1 cellular context compared by ENCODE assay signal in the genomic region with DNA sequence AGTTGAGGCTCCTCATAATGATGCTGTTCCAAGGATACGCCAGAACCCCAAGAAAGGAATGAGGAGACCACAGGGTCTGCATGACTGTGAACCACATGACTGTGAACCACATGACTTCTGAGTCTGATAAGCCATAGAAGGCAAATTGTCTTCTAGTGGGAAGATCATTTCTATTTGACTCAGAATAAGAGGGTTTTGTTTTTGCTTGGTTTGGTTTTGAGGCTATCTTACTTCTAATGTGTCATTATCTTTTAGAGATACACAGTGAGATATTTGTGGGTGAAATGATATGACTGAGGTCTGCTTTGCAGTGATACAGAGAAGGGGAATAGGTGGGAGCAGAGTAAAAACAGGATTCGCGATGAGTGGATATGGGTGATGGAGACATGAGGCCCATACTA.
TF ChIP-seq lines count a peak whose summit lies in the region.

No MANE protein-coding gene starts in this region.

TF ChIP-seq in GM12878, 131 proteins besides CTCF, POLR2A, EP300 and RAD21 (continued from another document and continues in another):
- no peak for TF ChIP-seq NKRF (conservative IDR thresholded peaks at IDR 0.05)
- TF ChIP-seq, protein P1, sequence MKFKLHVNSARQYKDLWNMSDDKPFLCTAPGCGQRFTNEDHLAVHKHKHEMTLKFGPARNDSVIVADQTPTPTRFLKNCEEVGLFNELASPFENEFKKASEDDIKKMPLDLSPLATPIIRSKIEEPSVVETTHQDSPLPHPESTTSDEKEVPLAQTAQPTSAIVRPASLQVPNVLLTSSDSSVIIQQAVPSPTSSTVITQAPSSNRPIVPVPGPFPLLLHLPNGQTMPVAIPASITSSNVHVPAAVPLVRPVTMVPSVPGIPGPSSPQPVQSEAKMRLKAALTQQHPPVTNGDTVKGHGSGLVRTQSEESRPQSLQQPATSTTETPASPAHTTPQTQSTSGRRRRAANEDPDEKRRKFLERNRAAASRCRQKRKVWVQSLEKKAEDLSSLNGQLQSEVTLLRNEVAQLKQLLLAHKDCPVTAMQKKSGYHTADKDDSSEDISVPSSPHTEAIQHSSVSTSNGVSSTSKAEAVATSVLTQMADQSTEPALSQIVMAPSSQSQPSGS (IDR thresholded peaks at IDR 0.05; ENCODE audit: low read length), result peak; percentile 52; the same call in 1 of the 2 replicates
- TF ChIP-seq NFYA (IDR thresholded peaks at IDR 0.05; ENCODE audit: borderline replicate concordance, low read depth, low read length), result no peak
- TF ChIP-seq FOXM1 (IDR thresholded peaks at IDR 0.05; ENCODE audit: low read depth, low read length), result peak; percentile 42; the same call in 1 of the 2 replicates
- TF ChIP-seq, protein P2, sequence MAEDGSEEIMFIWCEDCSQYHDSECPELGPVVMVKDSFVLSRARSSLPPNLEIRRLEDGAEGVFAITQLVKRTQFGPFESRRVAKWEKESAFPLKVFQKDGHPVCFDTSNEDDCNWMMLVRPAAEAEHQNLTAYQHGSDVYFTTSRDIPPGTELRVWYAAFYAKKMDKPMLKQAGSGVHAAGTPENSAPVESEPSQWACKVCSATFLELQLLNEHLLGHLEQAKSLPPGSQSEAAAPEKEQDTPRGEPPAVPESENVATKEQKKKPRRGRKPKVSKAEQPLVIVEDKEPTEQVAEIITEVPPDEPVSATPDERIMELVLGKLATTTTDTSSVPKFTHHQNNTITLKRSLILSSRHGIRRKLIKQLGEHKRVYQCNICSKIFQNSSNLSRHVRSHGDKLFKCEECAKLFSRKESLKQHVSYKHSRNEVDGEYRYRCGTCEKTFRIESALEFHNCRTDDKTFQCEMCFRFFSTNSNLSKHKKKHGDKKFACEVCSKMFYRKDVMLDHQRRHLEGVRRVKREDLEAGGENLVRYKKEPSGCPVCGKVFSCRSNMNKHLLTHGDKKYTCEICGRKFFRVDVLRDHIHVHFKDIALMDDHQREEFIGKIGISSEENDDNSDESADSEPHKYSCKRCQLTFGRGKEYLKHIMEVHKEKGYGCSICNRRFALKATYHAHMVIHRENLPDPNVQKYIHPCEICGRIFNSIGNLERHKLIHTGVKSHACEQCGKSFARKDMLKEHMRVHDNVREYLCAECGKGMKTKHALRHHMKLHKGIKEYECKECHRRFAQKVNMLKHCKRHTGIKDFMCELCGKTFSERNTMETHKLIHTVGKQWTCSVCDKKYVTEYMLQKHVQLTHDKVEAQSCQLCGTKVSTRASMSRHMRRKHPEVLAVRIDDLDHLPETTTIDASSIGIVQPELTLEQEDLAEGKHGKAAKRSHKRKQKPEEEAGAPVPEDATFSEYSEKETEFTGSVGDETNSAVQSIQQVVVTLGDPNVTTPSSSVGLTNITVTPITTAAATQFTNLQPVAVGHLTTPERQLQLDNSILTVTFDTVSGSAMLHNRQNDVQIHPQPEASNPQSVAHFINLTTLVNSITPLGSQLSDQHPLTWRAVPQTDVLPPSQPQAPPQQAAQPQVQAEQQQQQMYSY (CRISPR knock-in tag; IDR thresholded peaks at IDR 0.05), result no peak
- TF ChIP-seq CREM (IDR thresholded peaks at IDR 0.05; ENCODE audit: low read depth), result peak; percentile 27; the same call in 1 of the 2 replicates
- TF ChIP-seq ZNF622 (IDR thresholded peaks at IDR 0.05), result no peak
- no peak for TF ChIP-seq CHD1 (IDR thresholded peaks at IDR 0.05; ENCODE audit: low read depth, low read length)
- TF ChIP-seq HDAC2 (IDR thresholded peaks at IDR 0.05), result no peak
- no peak for TF ChIP-seq CHD4 (IDR thresholded peaks at IDR 0.05)
- no peak for TF ChIP-seq ZNF687 (IDR thresholded peaks at IDR 0.05)
- TF ChIP-seq PAX8 (IDR thresholded peaks at IDR 0.05), result no peak
- TF ChIP-seq BCL11A (IDR thresholded peaks at IDR 0.05; ENCODE audit: low read depth, low read length), result peak; percentile 50; the same call in 1 of the 2 replicates
- no peak for TF ChIP-seq BCL3 (IDR thresholded peaks at IDR 0.05; ENCODE audit: borderline replicate concordance, insufficient read depth, low read depth, low read length, poor library complexity, severe bottlenecking)
- TF ChIP-seq RUNX3 (IDR thresholded peaks at IDR 0.05; ENCODE audit: low read length), result peak; percentile 63
- no peak for TF ChIP-seq LARP7 (IDR thresholded peaks at IDR 0.05)
- no peak for TF ChIP-seq EED (IDR thresholded peaks at IDR 0.05; ENCODE audit: low read depth)
- TF ChIP-seq, protein P3, sequence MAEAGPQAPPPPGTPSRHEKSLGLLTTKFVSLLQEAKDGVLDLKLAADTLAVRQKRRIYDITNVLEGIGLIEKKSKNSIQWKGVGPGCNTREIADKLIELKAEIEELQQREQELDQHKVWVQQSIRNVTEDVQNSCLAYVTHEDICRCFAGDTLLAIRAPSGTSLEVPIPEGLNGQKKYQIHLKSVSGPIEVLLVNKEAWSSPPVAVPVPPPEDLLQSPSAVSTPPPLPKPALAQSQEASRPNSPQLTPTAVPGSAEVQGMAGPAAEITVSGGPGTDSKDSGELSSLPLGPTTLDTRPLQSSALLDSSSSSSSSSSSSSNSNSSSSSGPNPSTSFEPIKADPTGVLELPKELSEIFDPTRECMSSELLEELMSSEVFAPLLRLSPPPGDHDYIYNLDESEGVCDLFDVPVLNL (IDR thresholded peaks at IDR 0.05; ENCODE audit: low read depth, low read length), result no peak
- no peak for TF ChIP-seq NR2C1 (IDR thresholded peaks at IDR 0.05)
- TF ChIP-seq SMARCA5 (IDR thresholded peaks at IDR 0.05), result no peak
- TF ChIP-seq USF2 (IDR thresholded peaks at IDR 0.05; ENCODE audit: borderline replicate concordance, low read depth, low read length), result no peak; the same call in 1 of the 2 replicates
- peak; percentile 58; the same call in 1 of the 2 replicates for TF ChIP-seq NFIC (IDR thresholded peaks at IDR 0.05; ENCODE audit: low read depth, low read length)
- TF ChIP-seq ZBTB33 (IDR thresholded peaks at IDR 0.05), result no peak
- TF ChIP-seq, protein P4, sequence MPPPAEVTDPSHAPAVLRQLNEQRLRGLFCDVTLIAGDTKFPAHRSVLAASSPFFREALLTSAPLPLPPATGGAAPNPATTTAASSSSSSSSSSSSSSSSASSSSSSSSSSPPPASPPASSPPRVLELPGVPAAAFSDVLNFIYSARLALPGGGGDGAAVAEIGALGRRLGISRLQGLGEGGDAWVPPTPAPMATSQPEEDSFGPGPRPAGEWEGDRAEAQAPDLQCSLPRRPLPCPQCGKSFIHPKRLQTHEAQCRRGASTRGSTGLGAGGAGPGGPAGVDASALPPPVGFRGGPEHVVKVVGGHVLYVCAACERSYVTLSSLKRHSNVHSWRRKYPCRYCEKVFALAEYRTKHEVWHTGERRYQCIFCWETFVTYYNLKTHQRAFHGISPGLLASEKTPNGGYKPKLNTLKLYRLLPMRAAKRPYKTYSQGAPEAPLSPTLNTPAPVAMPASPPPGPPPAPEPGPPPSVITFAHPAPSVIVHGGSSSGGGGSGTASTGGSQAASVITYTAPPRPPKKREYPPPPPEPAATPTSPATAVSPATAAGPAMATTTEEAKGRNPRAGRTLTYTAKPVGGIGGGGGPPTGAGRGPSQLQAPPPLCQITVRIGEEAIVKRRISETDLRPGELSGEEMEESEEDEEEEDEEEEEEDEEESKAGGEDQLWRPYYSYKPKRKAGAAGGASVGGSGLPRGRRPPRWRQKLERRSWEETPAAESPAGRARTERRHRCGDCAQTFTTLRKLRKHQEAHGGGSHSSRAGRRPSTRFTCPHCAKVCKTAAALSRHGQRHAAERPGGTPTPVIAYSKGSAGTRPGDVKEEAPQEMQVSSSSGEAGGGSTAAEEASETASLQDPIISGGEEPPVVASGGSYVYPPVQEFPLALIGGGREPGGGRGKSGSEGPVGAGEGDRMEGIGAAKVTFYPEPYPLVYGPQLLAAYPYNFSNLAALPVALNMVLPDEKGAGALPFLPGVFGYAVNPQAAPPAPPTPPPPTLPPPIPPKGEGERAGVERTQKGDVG (CRISPR knock-in tag; IDR thresholded peaks at IDR 0.05), result no peak
- 0 out of 4 replicates have a peak, but pooled peaks of 1 of the 2 experiments have one; percentile 16 for TF ChIP-seq IKZF2 (IDR thresholded peaks at IDR 0.05)
- no peak for TF ChIP-seq RCOR1 (conservative IDR thresholded peaks at IDR 0.05; ENCODE audit: low read depth, low read length)
- TF ChIP-seq CBX5 (IDR thresholded peaks at IDR 0.05; ENCODE audit: low read depth), result no peak
- no peak for TF ChIP-seq SP1 (IDR thresholded peaks at IDR 0.05; ENCODE audit: low read depth, low read length)
- TF ChIP-seq BRCA1 (IDR thresholded peaks at IDR 0.05; ENCODE audit: low read depth, low read length), result no peak
- no peak for TF ChIP-seq HDGF (IDR thresholded peaks at IDR 0.05)
- no peak for TF ChIP-seq SMAD5 (IDR thresholded peaks at IDR 0.05; ENCODE audit: low read depth)
- TF ChIP-seq EZH2 (IDR thresholded peaks at IDR 0.05; ENCODE audit: borderline replicate concordance, control insufficient read depth, low read depth, low read length), result no peak
- no peak for TF ChIP-seq RELA (IDR thresholded peaks at IDR 0.05; ENCODE audit: borderline replicate concordance, partially characterized antibody)
